ENCODE assay signal across 2 cellular contexts in genomic region chr18:48941672-48942071, GRCh38.
TF ChIP-seq lines count a peak whose summit lies in the region.

No MANE protein-coding gene starts in this region.

TF ChIP-seq in IMR-90, 13 proteins besides CTCF, POLR2A, EP300 and RAD21:
- TF ChIP-seq ELK1 (IDR thresholded peaks at IDR 0.05; ENCODE audit: borderline replicate concordance, low read depth, low read length) (no peak), RCOR1 (IDR thresholded peaks at IDR 0.05; ENCODE audit: insufficient replicate concordance, low read length) (no peak), NFE2L2 (IDR thresholded peaks at IDR 0.05; ENCODE audit: low read depth, low read length) (no peak), MAFK (IDR thresholded peaks at IDR 0.05; ENCODE audit: low read depth, low read length) (no peak), MAZ (IDR thresholded peaks at IDR 0.05; ENCODE audit: borderline replicate concordance, low read depth, low read length) (no peak), CEBPB (IDR thresholded peaks at IDR 0.05; ENCODE audit: low read depth, low read length) (no peak), RFX5 (IDR thresholded peaks at IDR 0.05; ENCODE audit: low read depth, low read length) (no peak), CHD1 (IDR thresholded peaks at IDR 0.05; ENCODE audit: low read depth, low read length) (peak; percentile 83; the same call in 1 of the 2 replicates)

TF ChIP-seq in HEK293T, 16 proteins besides CTCF, POLR2A, EP300 and RAD21 (continued from another document):
- TF ChIP-seq PKNOX1 (IDR thresholded peaks at IDR 0.05) (no peak), FOXK2 (IDR thresholded peaks at IDR 0.05) (no peak), NFRKB (IDR thresholded peaks at IDR 0.05) (no peak), ARNT (IDR thresholded peaks at IDR 0.05) (no peak), HDGF (IDR thresholded peaks at IDR 0.05; ENCODE audit: borderline replicate concordance) (no peak), CTBP1 (IDR thresholded peaks at IDR 0.05; ENCODE audit: borderline replicate concordance) (no peak), LEF1 (IDR thresholded peaks at IDR 0.05; ENCODE audit: borderline replicate concordance) (no peak), FOXA1 (IDR thresholded peaks at IDR 0.05) (no peak), SUZ12 (IDR thresholded peaks at IDR 0.05) (no peak), SP1 (IDR thresholded peaks at IDR 0.05) (no peak), TARDBP (IDR thresholded peaks at IDR 0.05) (no peak)
